Comparison of ENCODE assay signal across 8 cellular contexts in the genomic region with DNA sequence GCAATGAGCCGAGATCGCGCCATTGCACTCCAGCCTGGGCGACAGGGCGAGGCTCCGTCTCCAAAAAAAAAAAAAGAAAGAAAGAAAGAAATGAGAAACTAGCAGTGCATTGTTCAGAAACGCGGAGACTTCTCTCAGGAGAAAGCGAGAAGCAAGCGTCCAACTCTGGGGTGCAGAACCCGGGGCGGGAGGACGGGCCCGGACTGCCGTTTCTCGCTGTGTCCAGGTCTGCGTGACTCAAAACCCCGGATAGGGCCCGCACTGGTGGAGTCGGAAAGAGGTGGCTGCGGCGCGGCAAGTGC. TPM values are rescaled to one million over a fixed set of nuclear protein-coding genes. Genes with fewer than 3 reads are reported as not detected.
DNase-seq lines count a peak whose midpoint lies in the region; ATAC-seq and TF ChIP-seq lines count a peak whose summit lies in the region.

No MANE protein-coding gene starts in this region.

- no peak for ATAC-seq in GM18520 (IDR thresholded peaks at IDR 0.05; ENCODE audit: unreplicated experiment)

- intact Hi-C loops in activated CD4-positive, alpha-beta T cell treated with anti-CD3 and anti-CD28 coated beads, Interleukin-2, amount 10 ng/mL, durations not matched to agents 24 days and 14 days (cut with micrococcal nuclease), result loop anchor here (1.0 to 2.0 kb wide), 5 partner anchors 41 to 240 kb away; partner anchors contain the start of genes ATAD3B, AURKAIP1, CCNL2 and CDK11B
- intact Hi-C loops in ascending aorta (cut with DNase I) (loop anchor here (1.0 to 10.0 kb wide), 6 partner anchors 41 to 307 kb away; partner anchors contain the start of genes ATAD3A, CDK11B, MRPL20 and PUSL1), testis (cut with DNase I; ENCODE audit: low total_unique reads) (no loop called here)

- no peak for DNase-seq in activated CD4-positive, alpha-beta T cell treated with anti-CD3 and anti-CD28 coated beads, Interleukin-2, amount 10 ng/mL, durations not matched to agents 24 days and 14 days
- DNase-seq in activated CD4-positive, alpha-beta T cell treated with anti-CD3 and anti-CD28 coated beads for 1 hour, result no peak
- DNase-seq in ascending aorta (ENCODE audit: low spot score in 2 of 2) (no peak), testis (no peak), AG08395 (ENCODE audit: low spot score) (no peak), NCI-H187 (lab: John Stamatoyannopoulos, UW) (no peak)

- H3K27me3 ChIP-seq in ascending aorta (no peaks in the 10 kb centered on the region), liver (ENCODE audit: control insufficient read depth in 4 of 4, insufficient read depth in 4 of 4, low read length in 3 of 4) (no peaks in the 10 kb centered on the region), testis (no peaks in the 10 kb centered on the region)

- peak overlapping the region; percentile 96 for H3K4me3 Mint-ChIP-seq in activated CD4-positive, alpha-beta T cell treated with anti-CD3 and anti-CD28 coated beads, Interleukin-2, amount 10 ng/mL, durations not matched to agents 24 days and 14 days

- H3K36me3 Mint-ChIP-seq in activated CD4-positive, alpha-beta T cell treated with anti-CD3 and anti-CD28 coated beads, Interleukin-2, amount 10 ng/mL, durations not matched to agents 24 days and 14 days (ENCODE audit: low read depth), result peaks cover 9% of the 10 kb centered on the region

- H3K9me3 ChIP-seq in ascending aorta, result no peaks in the 10 kb centered on the region
- no peaks in the 10 kb centered on the region for H3K9me3 ChIP-seq in liver (ENCODE audit: control insufficient read depth in 4 of 4, low read length in 3 of 4)
- H3K9me3 ChIP-seq in testis, result no peaks in the 10 kb centered on the region

- no peak for TF ChIP-seq RAD21 in liver (IDR thresholded peaks at IDR 0.05)

- TF ChIP-seq POLR2A in testis (IDR thresholded peaks at IDR 0.05), result no peak

- under 1% methylated on average over 23 of the region's 23 CpGs for WGBS in liver
- 0% methylated on average over 22 to 23 of the region's 23 CpGs for WGBS in testis, 2 donors

- H3K4me1 ChIP-seq in ascending aorta, result peaks cover 15 to 25% of the 10 kb centered on the region in 2 donors
- peaks cover 11 to 58% (median 48%) of the 10 kb centered on the region in 4 donors for H3K4me1 ChIP-seq in liver (ENCODE audit: control insufficient read depth in 4 of 4, insufficient read depth in 4 of 4, low read length in 3 of 4)
- H3K4me1 ChIP-seq in testis, result peaks cover 29% of the 10 kb centered on the region

- H3K9ac ChIP-seq in liver (ENCODE audit: low read depth in 1 of 2, low read length in 2 of 2), result peak overlapping the region in 1 of 2 donors; percentile 62

- H3K9me3 Mint-ChIP-seq in activated CD4-positive, alpha-beta T cell treated with anti-CD3 and anti-CD28 coated beads, Interleukin-2, amount 10 ng/mL, durations not matched to agents 24 days and 14 days, result no peaks in the 10 kb centered on the region

- H3K36me3 ChIP-seq in ascending aorta (peaks cover 0 to 6% of the 10 kb centered on the region in 2 donors), liver (ENCODE audit: control insufficient read depth in 4 of 4, insufficient read depth in 3 of 4, low read depth in 1 of 4, low read length in 3 of 4) (peaks cover 0 to 6% (median 0%) of the 10 kb centered on the region in 4 donors), testis (ENCODE audit: low read depth, missing control alignments) (no peaks in the 10 kb centered on the region)

- H3K4me3 ChIP-seq in ascending aorta, result peak overlapping the region; percentile 97 to 100
- H3K4me3 ChIP-seq in liver (ENCODE audit: low read depth in 1 of 3, low read length in 3 of 3), result peak overlapping the region; percentile 73 to 97 (median 85)
- peak overlapping the region; percentile 98 to 99 for H3K4me3 ChIP-seq in testis

- H3K27ac Mint-ChIP-seq in activated CD4-positive, alpha-beta T cell treated with anti-CD3 and anti-CD28 coated beads, Interleukin-2, amount 10 ng/mL, durations not matched to agents 24 days and 14 days, result peak overlapping the region; percentile 98

- H3K4me1 Mint-ChIP-seq in activated CD4-positive, alpha-beta T cell treated with anti-CD3 and anti-CD28 coated beads, Interleukin-2, amount 10 ng/mL, durations not matched to agents 24 days and 14 days, result peaks cover 30% of the 10 kb centered on the region

- H3K27me3 Mint-ChIP-seq in activated CD4-positive, alpha-beta T cell treated with anti-CD3 and anti-CD28 coated beads, Interleukin-2, amount 10 ng/mL, durations not matched to agents 24 days and 14 days, result no peaks in the 10 kb centered on the region

- no peak for TF ChIP-seq CTCF in ascending aorta (IDR thresholded peaks at IDR 0.05)
- TF ChIP-seq CTCF in liver (IDR thresholded peaks at IDR 0.05; ENCODE audit: low read depth, low read length, missing input control), result no peak
- no peak for TF ChIP-seq CTCF in testis (IDR thresholded peaks at IDR 0.05)

- H3K27ac ChIP-seq in ascending aorta, result peak overlapping the region; percentile 100
- H3K27ac ChIP-seq in liver (ENCODE audit: low read depth in 1 of 2, low read length in 2 of 2), result peak overlapping the region; percentile 94 to 100
- H3K27ac ChIP-seq in testis, result peak overlapping the region; percentile 100

TF ChIP-seq in liver, 16 proteins besides CTCF, POLR2A, EP300 and RAD21:
- no peak for TF ChIP-seq NR2F2 (IDR thresholded peaks at IDR 0.05)
- no peak for TF ChIP-seq YY1 (IDR thresholded peaks at IDR 0.05)
- no peak for TF ChIP-seq REST (IDR thresholded peaks at IDR 0.05)

RNA-seq across cellular contexts. Expression of gene MIB2, which starts 0.4 kb away (rescaled TPM):
- total RNA-seq in activated CD4-positive, alpha-beta T cell treated with anti-CD3 and anti-CD28 coated beads, Interleukin-2, amount 10 ng/mL, durations not matched to agents 24 days and 14 days, result 32.7 and 34.1 TPM in 2 replicates
- total RNA-seq in ascending aorta (96.9 TPM), liver (10 to 100 TPM; 19.8 to 33.0 TPM), testis (100 to 1,000 TPM; 154 to 172 TPM)
- polyA plus RNA-seq in liver (10 to 100 TPM in 1 of 2 donors, 1 to 10 TPM in 1; 9.8 to 18.7 TPM), testis (ENCODE audit: insufficient read depth, low read depth, low replicate concordance) (38.7 TPM)

RNA-seq across cellular contexts. Expression of gene FNDC10, which starts 15.0 kb away (rescaled TPM):
- 14.3 and 15.9 TPM in 2 replicates for total RNA-seq in activated CD4-positive, alpha-beta T cell treated with anti-CD3 and anti-CD28 coated beads, Interleukin-2, amount 10 ng/mL, durations not matched to agents 24 days and 14 days
- 1.8 TPM for total RNA-seq in ascending aorta
- total RNA-seq in liver, result under 1 TPM; 0.08 to 0.37 TPM
- polyA plus RNA-seq in liver, result under 1 TPM; 0.13 to 0.58 TPM
- 10 to 100 TPM; 36.8 to 54.0 TPM for total RNA-seq in testis
- 15.5 TPM for polyA plus RNA-seq in testis (ENCODE audit: insufficient read depth, low read depth, low replicate concordance)

RNA-seq across cellular contexts. Expression of gene MMP23B, which starts 17.1 kb away (rescaled TPM):
- total RNA-seq in activated CD4-positive, alpha-beta T cell treated with anti-CD3 and anti-CD28 coated beads, Interleukin-2, amount 10 ng/mL, durations not matched to agents 24 days and 14 days, result 1.2 and 1.5 TPM in 2 replicates
- total RNA-seq in ascending aorta (71.3 TPM), liver (1 to 10 TPM; 1.6 to 4.2 TPM), testis (10 to 100 TPM; 49.0 to 50.2 TPM)
- polyA plus RNA-seq in liver (1 to 10 TPM in 1 of 2 donors, under 1 TPM in 1; 0.92 to 1.5 TPM), testis (ENCODE audit: insufficient read depth, low read depth, low replicate concordance) (13.1 TPM)

RNA-seq across cellular contexts. Expression of gene SSU72, which starts 40.2 kb away (rescaled TPM):
- total RNA-seq in activated CD4-positive, alpha-beta T cell treated with anti-CD3 and anti-CD28 coated beads, Interleukin-2, amount 10 ng/mL, durations not matched to agents 24 days and 14 days, result 134 TPM in 2 replicates
- total RNA-seq in ascending aorta (50.1 TPM), liver (10 to 100 TPM; 35.4 to 40.4 TPM), testis (100 to 1,000 TPM; 146 to 158 TPM)
- polyA plus RNA-seq in liver (10 to 100 TPM; 48.2 to 57.4 TPM), testis (ENCODE audit: insufficient read depth, low read depth, low replicate concordance) (67.0 TPM)

RNA-seq across cellular contexts. Expression of gene CDK11B, which starts 43.9 kb away (rescaled TPM):
- 38.0 and 40.4 TPM in 2 replicates for total RNA-seq in activated CD4-positive, alpha-beta T cell treated with anti-CD3 and anti-CD28 coated beads, Interleukin-2, amount 10 ng/mL, durations not matched to agents 24 days and 14 days
- 24.8 TPM for total RNA-seq in ascending aorta
- total RNA-seq in liver, result 1 to 10 TPM; 5.1 to 6.9 TPM
- 10 to 100 TPM in 1 of 2 donors, 1 to 10 TPM in 1; 8.0 to 12.2 TPM for polyA plus RNA-seq in liver
- 10 to 100 TPM; 48.1 to 56.0 TPM for total RNA-seq in testis
- 57.7 TPM for polyA plus RNA-seq in testis (ENCODE audit: insufficient read depth, low read depth, low replicate concordance)

Comparison
In these comparisons a context has a peak if more than half of its experiments do, and no peak if none do; other contexts are left out.
1. RNA of gene MMP23B, which starts 17.1 kb away (total RNA-seq): 71.3 TPM in ascending aorta (single experiment) and 49.0 to 50.2 TPM in testis; 1.6 to 4.2 TPM in liver and 1.2 to 1.5 TPM in activated CD4-positive, alpha-beta T cell treated with anti-CD3 and anti-CD28 coated beads, Interleukin-2, amount 10 ng/mL, durations not matched to agents 24 days and 14 days; every median in the first group is over 4 times any median in the second.
2. Peak in every context shown above with its lines, with median percentiles within 50 percentile points of each other: H3K27ac ChIP-seq and H3K4me3 ChIP-seq.